In genomic region chr19:44525721-44526430, GRCh38 we compare ENCODE assay signal across 37 cellular contexts. TPM values are rescaled to one million over a fixed set of nuclear protein-coding genes. Genes with fewer than 3 reads are reported as not detected.
"Had no signal": no experiment of that assay in that cellular context is flagged by ENCODE, and none has a peak within 500 bp of the region (broad histone marks: within the 10 kb centered on the region; RNA-seq: fewer than 3 reads in every experiment).

No MANE protein-coding gene starts in this region.

- H3K4me2 ChIP-seq: smooth muscle cell had no signal

- H3K27ac ChIP-seq: adrenal gland, body of pancreas, epithelial cell of prostate, gastrocnemius medialis, pancreas, psoas muscle, upper lobe of left lung, vagina, VCaP had no signal

- H3K9me3 ChIP-seq: adrenal gland, body of pancreas, gastrocnemius medialis, pancreas, psoas muscle, upper lobe of left lung, vagina had no signal

- H3K36me3 ChIP-seq: adrenal gland, gastrocnemius medialis, pancreas, upper lobe of left lung, vagina had no signal

- FAIRE-seq: colon, endometrium, kidney, pancreas, TTC549 had no signal

- H3K4me1 ChIP-seq: adrenal gland, body of pancreas, gastrocnemius medialis, pancreas, psoas muscle, upper lobe of left lung, vagina had no signal

- H3K27me3 ChIP-seq: adrenal gland, body of pancreas, pancreas, upper lobe of left lung, vagina had no signal

- DNase-seq: activated CD4-positive, alpha-beta T cell treated with anti-CD3 and anti-CD28 coated beads for 48 hours; activated CD4-positive, alpha-beta T cell treated with anti-CD3 and anti-CD28 coated beads, Interleukin-2, amount 50 U/mL, for 48 hours; activated CD8-positive, alpha-beta memory T cell treated with anti-CD3 and anti-CD28 coated beads for 24 hours; activated effector memory CD4-positive, alpha-beta T cell treated with Interleukin-2 at 50 U/mL for 16 hours; activated naive CD4-positive, alpha-beta T cell treated with anti-CD3 and anti-CD28 coated beads for 36 hours; activated naive CD8-positive, alpha-beta T cell treated with anti-CD3 and anti-CD28 coated beads for 36 hours; adrenal gland; aorta; body of pancreas; dermis blood vessel endothelial cell; effector CD4-positive, alpha-beta T cell; gastrocnemius medialis; glutamatergic neuron; kidney; left colon; midbrain; naive thymus-derived CD8-positive, alpha-beta T cell; nucleus accumbens; pancreas; psoas muscle; stimulated activated CD4-positive, alpha-beta T cell treated with anti-CD3 and anti-CD28 coated beads, Interleukin-1b, Interleukin-23, amount 100 ng/mL, for 48 hours; stimulated activated CD4-positive, alpha-beta T cell treated with anti-CD3 and anti-CD28 coated beads, Interleukin-4, amount 100 ng/mL, for 4 hours; stimulated activated CD8-positive, alpha-beta memory T cell treated with anti-CD3 and anti-CD28 coated beads, Interleukin-4, amount 100 ng/mL, for 48 hours; stimulated activated naive CD8-positive, alpha-beta T cell treated with anti-CD3 and anti-CD28 coated beads, Interleukin-15, amount 100 ng/mL, for 72 hours; substantia nigra; upper lobe of left lung had no signal

- ATAC-seq: body of pancreas; gastrocnemius medialis; left colon; naive thymus-derived CD8-positive, alpha-beta T cell; pancreas; psoas muscle; stimulated activated memory B cell treated with anti-CD40 and anti-IgM and Interleukin-4, amounts not matched to agents 10 μg/mL and 1 μg/mL and 100 μg/mL, for 72 hours; stimulated activated naive CD8-positive, alpha-beta T cell treated with anti-CD3 and anti-CD28 coated beads, Interleukin-15, amount 100 ng/mL, for 72 hours had no signal

- H3K4me3 ChIP-seq: adrenal gland, body of pancreas, gastrocnemius medialis, pancreas, psoas muscle, smooth muscle cell, upper lobe of left lung, vagina had no signal

RNA-seq across cellular contexts. Expression of gene CEACAM20, which starts 3.6 kb away (rescaled TPM):
- total RNA-seq: activated naive CD4-positive, alpha-beta T cell treated with anti-CD3 and anti-CD28 coated beads for 36 hours; activated naive CD8-positive, alpha-beta T cell treated with anti-CD3 and anti-CD28 coated beads for 36 hours; aorta; body of pancreas; dermis blood vessel endothelial cell; gastrocnemius medialis; kidney; lower leg skin; naive thymus-derived CD8-positive, alpha-beta T cell; neural crest cell; pancreas; psoas muscle; smooth muscle cell; T-helper 2 cell treated with Interferon-gamma antibody and Interleukin-4, amounts not matched to agents 100 ng/mL and 5 ng/mL, for 36 hours; upper lobe of left lung; vagina had no signal
- polyA plus RNA-seq: naive thymus-derived CD8-positive, alpha-beta T cell; pancreas; smooth muscle cell had no signal
